8 cellular contexts compared by ENCODE assay signal in genomic region chr17:41931715-41932114, GRCh38. TPM values are rescaled to one million over a fixed set of nuclear protein-coding genes. Genes with fewer than 3 reads are reported as not detected.
A peak's percentile ranks its signal among the peaks of the same experiment; 100 is the strongest.
DNase-seq lines count a peak whose midpoint lies in the region; ATAC-seq, FAIRE-seq and TF ChIP-seq lines count a peak whose summit lies in the region.
"Not testable (repeated sequence)": the region's sequence is repeated elsewhere in the genome, so short reads cannot be mapped to it uniquely, and the experiment has no call there.

No MANE protein-coding gene starts in this region.

- H3K4me2 ChIP-seq in A549: peak overlapping the region; percentile 81

- ATAC-seq in A549; T-helper 17 cell; activated CD8-positive, alpha-beta T cell treated with anti-CD3 and anti-CD28 coated beads, Interleukin-2, amount 10 ng/mL, durations not matched to agents 7 days and 5 days; natural killer cell; stimulated activated effector memory CD8-positive, alpha-beta T cell treated with anti-CD3 and anti-CD28 coated beads, Interleukin-12 subunit alpha, Interleukin-12 subunit beta, amount 100 ng/mL, for 72 hours: not testable (repeated sequence)

- TF ChIP-seq RAD21 in A549 (conservative IDR thresholded peaks at IDR 0.05 in 1 of 2, IDR thresholded peaks at IDR 0.05 in 1 of 2): not testable (repeated sequence)

- FAIRE-seq in A549 (lab: Jason Lieb, UNC): not testable (repeated sequence)

- not testable (repeated sequence) for H3K9me3 ChIP-seq in A549; CD8-positive, alpha-beta memory T cell (ENCODE audit: low read length); T-helper 17 cell (ENCODE audit: control insufficient read depth, low read length, poor library complexity, severe bottlenecking)

- not testable (repeated sequence) for DNase-seq in A549 (ENCODE audit: low read depth in 1 of 2, low spot score in 1 of 2); CD8-positive, alpha-beta memory T cell; T-helper 17 cell; activated CD8-positive, alpha-beta T cell treated with anti-CD3 and anti-CD28 coated beads, Interleukin-2, amount 10 ng/mL, durations not matched to agents 7 days and 5 days; activated naive CD4-positive, alpha-beta T cell treated with anti-CD3 and anti-CD28 coated beads, Interleukin-2, amount 10 ng/mL, durations not matched to agents 7 days and 5 days; natural killer cell; stimulated activated effector memory CD8-positive, alpha-beta T cell treated with anti-CD3 and anti-CD28 coated beads, Interleukin-12 subunit alpha, Interleukin-12 subunit beta, amount 100 ng/mL, for 72 hours (ENCODE audit: low spot score in 2 of 2)

- 89% methylated on average over 4 of the region's 4 CpGs for WGBS in A549 (ENCODE audit: missing lambda C conversion rate)

- H3K27me3 Mint-ChIP-seq in CD8-positive, alpha-beta memory T cell; T-helper 17 cell; activated CD8-positive, alpha-beta T cell treated with anti-CD3 and anti-CD28 coated beads, Interleukin-2, amount 10 ng/mL, durations not matched to agents 7 days and 5 days (ENCODE audit: low read depth); activated naive CD4-positive, alpha-beta T cell treated with anti-CD3 and anti-CD28 coated beads, Interleukin-2, amount 10 ng/mL, durations not matched to agents 7 days and 5 days; dendritic cell treated with granulocyte-macrophage colony-stimulating factor and Interleukin-4, amounts not matched to agents 40 ng/mL and 50 ng/mL, for 4 days; natural killer cell (ENCODE audit: low read depth in 2 of 2): not testable (repeated sequence)

- not testable (repeated sequence) for TF ChIP-seq POLR2A in A549 (IDR thresholded peaks at IDR 0.05; ENCODE audit: low read length)

- not testable (repeated sequence) for TF ChIP-seq CTCF in A549 (IDR thresholded peaks at IDR 0.05); natural killer cell (IDR thresholded peaks at IDR 0.05)

- not testable (repeated sequence) for H3K9me3 Mint-ChIP-seq in CD8-positive, alpha-beta memory T cell; activated CD8-positive, alpha-beta T cell treated with anti-CD3 and anti-CD28 coated beads, Interleukin-2, amount 10 ng/mL, durations not matched to agents 7 days and 5 days (ENCODE audit: insufficient read depth); activated naive CD4-positive, alpha-beta T cell treated with anti-CD3 and anti-CD28 coated beads, Interleukin-2, amount 10 ng/mL, durations not matched to agents 7 days and 5 days; dendritic cell treated with granulocyte-macrophage colony-stimulating factor and Interleukin-4, amounts not matched to agents 40 ng/mL and 50 ng/mL, for 4 days; natural killer cell; stimulated activated effector memory CD8-positive, alpha-beta T cell treated with anti-CD3 and anti-CD28 coated beads, Interleukin-12 subunit alpha, Interleukin-12 subunit beta, amount 100 ng/mL, for 72 hours

- POLR2A ChIA-PET in A549 (lab: Yijun Ruan, JAX): interaction anchor here (2.7 kb wide), 1 partner anchor 12 kb away, joined by 47 read pairs; the partner anchor contains the start of gene ACLY
- POLR2A ChIA-PET in CD8-positive, alpha-beta memory T cell (lab: Charles Lee); activated CD8-positive, alpha-beta T cell treated with anti-CD3 and anti-CD28 coated beads, Interleukin-2, amount 10 ng/mL, durations not matched to agents 7 days and 5 days (lab: Charles Lee): not testable (repeated sequence)

- H3K4me1 Mint-ChIP-seq in CD8-positive, alpha-beta memory T cell: peaks cover 19 to 26% (median 24%) of the 10 kb centered on the region in 3 donors
- H3K4me1 Mint-ChIP-seq in T-helper 17 cell (peaks cover 18% of the 10 kb centered on the region), natural killer cell (peaks cover 18 to 24% of the 10 kb centered on the region in 2 donors)
- peaks cover 49% of the 10 kb centered on the region for H3K4me1 Mint-ChIP-seq in activated CD8-positive, alpha-beta T cell treated with anti-CD3 and anti-CD28 coated beads, Interleukin-2, amount 10 ng/mL, durations not matched to agents 7 days and 5 days (ENCODE audit: low read depth)
- peaks cover 54% of the 10 kb centered on the region for H3K4me1 Mint-ChIP-seq in activated naive CD4-positive, alpha-beta T cell treated with anti-CD3 and anti-CD28 coated beads, Interleukin-2, amount 10 ng/mL, durations not matched to agents 7 days and 5 days
- peaks cover 47% of the 10 kb centered on the region for H3K4me1 Mint-ChIP-seq in dendritic cell treated with granulocyte-macrophage colony-stimulating factor and Interleukin-4, amounts not matched to agents 40 ng/mL and 50 ng/mL, for 4 days (ENCODE audit: low read depth)
- peaks cover 34% of the 10 kb centered on the region for H3K4me1 Mint-ChIP-seq in stimulated activated effector memory CD8-positive, alpha-beta T cell treated with anti-CD3 and anti-CD28 coated beads, Interleukin-12 subunit alpha, Interleukin-12 subunit beta, amount 100 ng/mL, for 72 hours

- H3K27ac Mint-ChIP-seq in CD8-positive, alpha-beta memory T cell: peak overlapping the region in 6 of 8 donors; percentile 22 to 98 (median 47)
- H3K27ac Mint-ChIP-seq in T-helper 17 cell (peak overlapping the region; percentile 98), natural killer cell (peak overlapping the region; percentile 97)
- H3K27ac Mint-ChIP-seq in activated CD8-positive, alpha-beta T cell treated with anti-CD3 and anti-CD28 coated beads, Interleukin-2, amount 10 ng/mL, durations not matched to agents 7 days and 5 days: peak overlapping the region; percentile 11
- peak overlapping the region; percentile 58 for H3K27ac Mint-ChIP-seq in activated naive CD4-positive, alpha-beta T cell treated with anti-CD3 and anti-CD28 coated beads, Interleukin-2, amount 10 ng/mL, durations not matched to agents 7 days and 5 days
- H3K27ac Mint-ChIP-seq in dendritic cell treated with granulocyte-macrophage colony-stimulating factor and Interleukin-4, amounts not matched to agents 40 ng/mL and 50 ng/mL, for 4 days: peak overlapping the region; percentile 88
- not testable (repeated sequence) for H3K27ac Mint-ChIP-seq in stimulated activated effector memory CD8-positive, alpha-beta T cell treated with anti-CD3 and anti-CD28 coated beads, Interleukin-12 subunit alpha, Interleukin-12 subunit beta, amount 100 ng/mL, for 72 hours

- not testable (repeated sequence) for H3K36me3 Mint-ChIP-seq in CD8-positive, alpha-beta memory T cell; T-helper 17 cell (ENCODE audit: low read depth); activated CD8-positive, alpha-beta T cell treated with anti-CD3 and anti-CD28 coated beads, Interleukin-2, amount 10 ng/mL, durations not matched to agents 7 days and 5 days (ENCODE audit: low read depth); activated naive CD4-positive, alpha-beta T cell treated with anti-CD3 and anti-CD28 coated beads, Interleukin-2, amount 10 ng/mL, durations not matched to agents 7 days and 5 days; dendritic cell treated with granulocyte-macrophage colony-stimulating factor and Interleukin-4, amounts not matched to agents 40 ng/mL and 50 ng/mL, for 4 days (ENCODE audit: low read depth); natural killer cell; stimulated activated effector memory CD8-positive, alpha-beta T cell treated with anti-CD3 and anti-CD28 coated beads, Interleukin-12 subunit alpha, Interleukin-12 subunit beta, amount 100 ng/mL, for 72 hours

- CTCF ChIA-PET in A549 (lab: Yijun Ruan, JAX): interaction anchor here (1.0 to 12.8 kb wide), 3 partner anchors 17 to 95 kb away, joined by 4 to 122 read pairs (median 4); partner anchors contain the start of gene CNP
- CTCF ChIA-PET in CD8-positive, alpha-beta memory T cell (lab: Charles Lee): interaction anchor here (1.1 to 1.5 kb wide), 2 partner anchors 9 to 86 kb away, joined by 3 read pairs; partner anchors contain the start of gene DNAJC7
- CTCF ChIA-PET in activated CD8-positive, alpha-beta T cell treated with anti-CD3 and anti-CD28 coated beads, Interleukin-2, amount 10 ng/mL, durations not matched to agents 7 days and 5 days (lab: Charles Lee): interaction anchor here (2.2 kb wide), 1 partner anchor 13 kb away, joined by 13 read pairs; the partner anchor contains the start of gene ACLY
- CTCF ChIA-PET in activated naive CD4-positive, alpha-beta T cell treated with anti-CD3 and anti-CD28 coated beads, Interleukin-2, amount 10 ng/mL, durations not matched to agents 7 days and 5 days (lab: Charles Lee): not testable (repeated sequence)

- H3K27me3 ChIP-seq in CD8-positive, alpha-beta memory T cell (ENCODE audit: insufficient read depth, low read length, poor library complexity, severe bottlenecking): not testable (repeated sequence)

- not testable (repeated sequence) for H3K36me3 ChIP-seq in CD8-positive, alpha-beta memory T cell (ENCODE audit: insufficient read depth, low read length)

- TF ChIP-seq EP300 in A549 (IDR thresholded peaks at IDR 0.05): not testable (repeated sequence)

- peak overlapping the region in 1 of 2 experiments; percentile 89; a peak in 2 of 6 replicates for H3K27ac ChIP-seq in A549
- not testable (repeated sequence) for H3K27ac ChIP-seq in CD8-positive, alpha-beta memory T cell (ENCODE audit: low read depth, low read length)

- peaks cover 27% of the 10 kb centered on the region for H3K4me1 ChIP-seq in A549
- H3K4me1 ChIP-seq in CD8-positive, alpha-beta memory T cell (ENCODE audit: insufficient read depth, low read length): peaks cover 20% of the 10 kb centered on the region

- H3K4me3 Mint-ChIP-seq in CD8-positive, alpha-beta memory T cell: peak overlapping the region in 1 of 7 donors; percentile 23
- H3K4me3 Mint-ChIP-seq in T-helper 17 cell; activated CD8-positive, alpha-beta T cell treated with anti-CD3 and anti-CD28 coated beads, Interleukin-2, amount 10 ng/mL, durations not matched to agents 7 days and 5 days; activated naive CD4-positive, alpha-beta T cell treated with anti-CD3 and anti-CD28 coated beads, Interleukin-2, amount 10 ng/mL, durations not matched to agents 7 days and 5 days; dendritic cell treated with granulocyte-macrophage colony-stimulating factor and Interleukin-4, amounts not matched to agents 40 ng/mL and 50 ng/mL, for 4 days; natural killer cell: not testable (repeated sequence)
- H3K4me3 Mint-ChIP-seq in stimulated activated effector memory CD8-positive, alpha-beta T cell treated with anti-CD3 and anti-CD28 coated beads, Interleukin-12 subunit alpha, Interleukin-12 subunit beta, amount 100 ng/mL, for 72 hours: peak overlapping the region; percentile 91

- intact Hi-C loops in dendritic cell treated with granulocyte-macrophage colony-stimulating factor and Interleukin-4, amounts not matched to agents 40 ng/mL and 50 ng/mL, for 4 days (cut with micrococcal nuclease); natural killer cell (cut with micrococcal nuclease): not testable (repeated sequence)

- not testable (repeated sequence) for H3K4me3 ChIP-seq in A549; CD8-positive, alpha-beta memory T cell (ENCODE audit: low read length)

RNA-seq across cellular contexts. Expression of gene ODAD4, which starts 1.3 kb away (rescaled TPM):
- polyA plus RNA-seq in A549 (2011; rRNA removed) (2.0 and 2.3 TPM in 2 replicates), A549 (2017; fragmentation: RNase III; extraction: RNeasy Plus Mini Kit Qiagen cat#74134 plus additional on column Dnase treatment) (2.2 to 2.5 TPM (median 2.3 TPM) in 3 replicates)
- polyA plus RNA-seq in A549 (2012; cell fraction: cytosol; rRNA removed): 0.47 and 0.56 TPM in 2 replicates
- 0.64 and 0.80 TPM in 2 replicates for polyA plus RNA-seq in A549 (2012; cell fraction: nucleus; rRNA removed)
- 2.8 TPM in 2 replicates for polyA minus RNA-seq in A549 (2011; rRNA and poly(A)+ RNA removed)
- under 1 TPM; 0.53 to 0.57 TPM for total RNA-seq in CD8-positive, alpha-beta memory T cell
- 0.10 TPM for polyA plus RNA-seq in CD8-positive, alpha-beta memory T cell
- total RNA-seq in T-helper 17 cell (1 to 10 TPM; 3.7 to 4.3 TPM), natural killer cell (1 to 10 TPM in 1 of 3 donors, under 1 TPM in 2; 0.70 to 2.9 (median 0.95) TPM)
- under 1 TPM; 0.89 to 0.97 TPM for total RNA-seq in activated CD8-positive, alpha-beta T cell treated with anti-CD3 and anti-CD28 coated beads, Interleukin-2, amount 10 ng/mL, durations not matched to agents 7 days and 5 days

RNA-seq across cellular contexts. Expression of gene ACLY, which starts 13.0 kb away (rescaled TPM):
- polyA plus RNA-seq in A549 (2011; rRNA removed) (367 and 376 TPM in 2 replicates), A549 (2017; fragmentation: RNase III; extraction: RNeasy Plus Mini Kit Qiagen cat#74134 plus additional on column Dnase treatment) (337 to 355 TPM (median 344 TPM) in 3 replicates)
- 262 and 313 TPM in 2 replicates for polyA plus RNA-seq in A549 (2012; cell fraction: cytosol; rRNA removed)
- polyA plus RNA-seq in A549 (2012; cell fraction: nucleus; rRNA removed): 414 and 459 TPM in 2 replicates
- polyA minus RNA-seq in A549 (2011; rRNA and poly(A)+ RNA removed): 672 and 786 TPM in 2 replicates
- total RNA-seq in CD8-positive, alpha-beta memory T cell: 100 to 1,000 TPM; 188 to 189 TPM
- 70.6 TPM for polyA plus RNA-seq in CD8-positive, alpha-beta memory T cell
- total RNA-seq in T-helper 17 cell (10 to 100 TPM; 65.5 to 73.4 TPM), natural killer cell (100 to 1,000 TPM in 2 of 3 donors, 10 to 100 TPM in 1; 86.5 to 106 (median 106) TPM)
- total RNA-seq in activated CD8-positive, alpha-beta T cell treated with anti-CD3 and anti-CD28 coated beads, Interleukin-2, amount 10 ng/mL, durations not matched to agents 7 days and 5 days: 100 to 1,000 TPM; 177 to 185 TPM

RNA-seq across cellular contexts. Expression of gene CNP, which starts 34.9 kb away (rescaled TPM):
- 38.6 and 49.8 TPM in 2 replicates for polyA plus RNA-seq in A549 (2011; rRNA removed)
- polyA plus RNA-seq in A549 (2012; cell fraction: cytosol; rRNA removed): 42.8 and 51.2 TPM in 2 replicates
- polyA plus RNA-seq in A549 (2012; cell fraction: nucleus; rRNA removed): 57.8 and 66.7 TPM in 2 replicates
- 113 to 118 TPM (median 116 TPM) in 3 replicates for polyA plus RNA-seq in A549 (2017; fragmentation: RNase III; extraction: RNeasy Plus Mini Kit Qiagen cat#74134 plus additional on column Dnase treatment)
- 133 and 161 TPM in 2 replicates for polyA minus RNA-seq in A549 (2011; rRNA and poly(A)+ RNA removed)
- total RNA-seq in CD8-positive, alpha-beta memory T cell: 10 to 100 TPM; 70.3 to 71.6 TPM
- 35.3 TPM for polyA plus RNA-seq in CD8-positive, alpha-beta memory T cell
- 10 to 100 TPM; 21.0 to 23.4 TPM for total RNA-seq in T-helper 17 cell
- 10 to 100 TPM; 93.4 to 94.6 TPM for total RNA-seq in activated CD8-positive, alpha-beta T cell treated with anti-CD3 and anti-CD28 coated beads, Interleukin-2, amount 10 ng/mL, durations not matched to agents 7 days and 5 days
- total RNA-seq in natural killer cell: 10 to 100 TPM; 32.4 to 44.8 (median 38.2) TPM
